Comparison of ENCODE assay signal across 13 cellular contexts in the genomic region with DNA sequence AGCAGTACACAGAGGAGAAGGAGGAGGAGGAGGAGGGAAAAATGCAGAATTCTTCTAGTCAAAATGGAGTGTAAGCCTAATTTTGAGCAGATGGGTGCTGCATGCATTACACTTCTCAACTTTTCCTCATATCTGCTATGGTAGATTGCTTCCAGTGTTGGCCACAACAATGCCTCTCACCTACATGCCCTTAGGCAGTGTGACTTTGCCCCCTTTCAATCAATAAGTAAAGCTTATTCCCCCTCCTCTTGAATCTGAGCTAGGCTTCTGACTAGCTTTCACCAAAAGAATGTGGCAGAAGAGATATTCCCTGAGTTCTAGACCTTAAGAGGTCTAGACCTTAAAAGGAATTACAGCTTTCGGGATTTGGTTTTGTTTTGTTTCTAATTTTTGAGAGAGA.
"Had no signal": no experiment of that assay in that cellular context is flagged by ENCODE, and none has a peak within 500 bp of the region (broad histone marks: within the 10 kb centered on the region; RNA-seq: fewer than 3 reads in every experiment).

No MANE protein-coding gene starts in this region.

- H3K4me2 ChIP-seq: smooth muscle cell had no signal

- H3K9me3 ChIP-seq: esophagus muscularis mucosa, gastrocnemius medialis, heart right ventricle had no signal

- H3K27me3 ChIP-seq: esophagus muscularis mucosa, gastrocnemius medialis had no signal

- H3K36me3 ChIP-seq: esophagus muscularis mucosa, gastrocnemius medialis, heart right ventricle had no signal

- H3K4me3 ChIP-seq: esophagus muscularis mucosa, gastrocnemius medialis, heart right ventricle, smooth muscle cell had no signal

- H3K27ac Mint-ChIP-seq: naive thymus-derived CD4-positive, alpha-beta T cell had no signal

- DNase-seq: effector memory CD4-positive, alpha-beta T cell; gastrocnemius medialis; heart right ventricle; hypothalamus; kidney glomerular epithelial cell; naive thymus-derived CD4-positive, alpha-beta T cell; right cardiac atrium; stimulated activated CD4-positive, alpha-beta T cell treated with anti-CD3 and anti-CD28 coated beads, Interleukin-2, amount 100 ng/mL, for 48 hours; stimulated activated naive CD4-positive, alpha-beta T cell treated with Interleukin-2 at 50 U/mL for 16 hours; trophoblast cell had no signal

- H3K27ac ChIP-seq: epithelial cell of prostate, esophagus muscularis mucosa, gastrocnemius medialis, heart right ventricle had no signal
